In the genomic region with DNA sequence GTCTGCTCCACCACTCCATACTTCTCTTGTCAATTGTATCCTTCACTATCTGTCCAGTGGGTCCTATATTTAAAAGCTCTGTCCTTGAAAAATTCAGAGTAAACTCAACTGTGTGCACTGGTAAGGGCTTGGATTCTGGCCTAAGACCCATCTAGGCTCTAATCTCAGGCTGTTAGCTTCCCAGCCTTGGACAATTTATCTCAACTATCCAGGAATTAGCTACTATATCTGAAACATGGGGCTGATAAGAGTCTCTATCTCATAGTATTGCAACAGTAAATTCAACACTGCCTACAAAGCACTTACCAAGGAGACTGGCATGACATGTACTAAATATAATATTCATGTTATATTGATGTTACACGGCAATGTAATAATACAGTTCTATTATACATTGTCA, we compare ENCODE assay signal across 34 cellular contexts.
"Had no signal": no experiment of that assay in that cellular context is flagged by ENCODE, and none has a peak within 500 bp of the region (broad histone marks: within the 10 kb centered on the region; RNA-seq: fewer than 3 reads in every experiment).

No MANE protein-coding gene starts in this region.

- H3K36me3 ChIP-seq: MG63 had no signal

- H3K9me3 ChIP-seq: MG63 had no signal

- H3K27ac ChIP-seq: KMS-11 had no signal

- H3K27me3 ChIP-seq: MG63 had no signal

- H3K4me3 ChIP-seq: MG63 had no signal

- DNase-seq: Karpas-422, Kasumi-1, KG1, MG63, MM.1S, MV-4-11, NCI-H1048, NCI-H1092, NCI-H1092 treated with DMSO at 0.1 percent for 48 hours, NCI-H1105, NCI-H1105 treated with DMSO at 0.1 percent for 48 hours, NCI-H1417, NCI-H1417 treated with DMSO at 0.1 percent for 48 hours, NCI-H1436, NCI-H1436 treated with DMSO at 0.1 percent for 48 hours, NCI-H146, NCI-H1694, NCI-H1694 treated with DMSO at 0.1 percent for 48 hours, NCI-H187, NCI-H187 treated with DMSO at 0.1 percent for 48 hours, NCI-H1930, NCI-H2029, NCI-H2029 treated with DMSO at 0.1 percent for 48 hours, NCI-H2081, NCI-H2081 treated with DMSO at 0.1 percent for 48 hours, NCI-H2107, NCI-H2171, NCI-H2171 treated with DMSO at 0.1 percent for 48 hours, NCI-H2227 treated with DMSO at 0.1 percent for 48 hours, NCI-H226, NCI-H345, NCI-H446, NCI-H446 treated with DMSO at 0.1 percent for 48 hours had no signal
